Comparison of ENCODE assay signal across 1 cellular context in genomic region chr16:69397821-69398521, GRCh38.
TF ChIP-seq lines count a peak whose summit lies in the region.

No MANE protein-coding gene starts in this region.

TF ChIP-seq in SK-N-SH treated with all-trans-retinoic acid at 6 μM for 48 hours, 23 proteins besides CTCF, POLR2A, EP300 and RAD21 (continued from another document):
- TF ChIP-seq PATZ1 (CRISPR knock-in tag; IDR thresholded peaks at IDR 0.05; ENCODE audit: borderline replicate concordance) = no peak
- no peak for TF ChIP-seq CSRNP3 (CRISPR knock-in tag; IDR thresholded peaks at IDR 0.05)
